ENCODE assay signal across 27 cellular contexts in the genomic region with DNA sequence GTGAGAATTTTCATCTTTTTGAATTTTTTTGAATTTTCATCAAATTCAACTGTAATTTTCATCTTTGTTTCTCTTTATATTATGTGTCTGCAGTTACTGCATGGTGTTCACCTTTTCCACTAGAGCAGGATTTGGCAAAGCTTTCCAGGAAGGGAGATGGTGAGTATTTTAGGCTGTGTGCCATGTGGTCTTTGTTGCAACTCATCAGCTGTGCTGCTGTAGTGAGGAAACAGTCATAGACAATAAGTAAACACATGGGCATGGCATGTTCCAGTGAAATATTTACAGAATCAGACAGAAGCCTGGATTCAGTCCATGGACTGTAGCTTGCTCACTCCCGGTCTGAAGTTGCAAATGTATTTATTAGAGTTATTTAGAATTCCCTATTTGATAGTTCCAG.
A peak's percentile ranks its signal among the peaks of the same experiment; 100 is the strongest.
DNase-seq lines count a peak whose midpoint lies in the region; ATAC-seq lines count a peak whose summit lies in the region.
"Had no signal": no experiment of that assay in that cellular context is flagged by ENCODE, and none has a peak within 500 bp of the region (broad histone marks: within the 10 kb centered on the region; RNA-seq: fewer than 3 reads in every experiment).

No MANE protein-coding gene starts in this region.

- DNase-seq in H4 (ENCODE audit: low spot score): peak; percentile 14
- peak; percentile 59 for DNase-seq in NCI-H2029 treated with DMSO at 0.1 percent for 48 hours (lab: John Stamatoyannopoulos, UW)
- peak; percentile 79 for DNase-seq in epithelial cell of prostate (ENCODE audit: low read depth, low spot score)
- DNase-seq in lung microvascular endothelial cell (ENCODE audit: low read depth in 2 of 2): peak; percentile 54 to 64
- no peak for DNase-seq in cerebellum (ENCODE audit: low spot score)
- DNase-seq in NCI-H446 treated with DMSO at 0.1 percent for 48 hours (lab: John Stamatoyannopoulos, UW): no peak
- DNase-seq in mesendoderm: no peak
- DNase-seq: activated CD4-positive, alpha-beta T cell treated with anti-CD3 and anti-CD28 coated beads, Interleukin-2, amount 50 U/mL, for 1 hour; activated CD8-positive, alpha-beta memory T cell treated with anti-CD3 and anti-CD28 coated beads, Interleukin-2, amount 50 U/mL, for 4 hours; aorta; effector CD8-positive, alpha-beta T cell; EL; GOT3; head of caudate nucleus; left cardiac atrium; MM.1S; NCI-H1694; NCI-H446; pancreas; SK-N-SH; stimulated activated CD8-positive, alpha-beta memory T cell treated with anti-CD3 and anti-CD28 coated beads, Interleukin-4, amount 100 ng/mL, for 48 hours; T-helper 2 cell had no signal

- no peak overlapping the region for H3K18ac ChIP-seq in mesendoderm (ENCODE audit: low read length)

- H3K9ac ChIP-seq in mesendoderm (ENCODE audit: low read length): no peak overlapping the region
- H3K9ac ChIP-seq: SK-N-SH had no signal

- no peak overlapping the region for H3K56ac ChIP-seq in mesendoderm (ENCODE audit: low read length)

- no peak overlapping the region for H3K23ac ChIP-seq in mesendoderm (ENCODE audit: low read length)

- no peaks in the 10 kb centered on the region for H3K27me3 ChIP-seq in mesendoderm (ENCODE audit: insufficient read depth, low read length, poor library complexity)
- H3K27me3 ChIP-seq: pancreas had no signal

- H3K36me3 ChIP-seq in mesendoderm (ENCODE audit: control insufficient read depth, insufficient read depth, low read length): no peaks in the 10 kb centered on the region
- H3K36me3 ChIP-seq: pancreas had no signal

- H2BK5ac ChIP-seq in mesendoderm (ENCODE audit: low read length): no peak overlapping the region

- no peaks in the 10 kb centered on the region for H3K4me1 ChIP-seq in mesendoderm (ENCODE audit: control insufficient read depth, low read depth, low read length)
- H3K4me1 ChIP-seq: pancreas had no signal

- WGBS in mesendoderm (ENCODE audit: extremely low coverage, insufficient coverage, low lambda C conversion rate): no CpG with 5 or more reads among the region's 1 CpG

- no peak overlapping the region for H3K27ac ChIP-seq in epithelial cell of prostate
- H3K27ac ChIP-seq in mesendoderm (ENCODE audit: low read depth, low read length): no peak overlapping the region
- H3K27ac ChIP-seq: pancreas had no signal

- H4K5ac ChIP-seq in mesendoderm (ENCODE audit: low read length): no peak overlapping the region

- H3K4me3 ChIP-seq in mesendoderm (ENCODE audit: low read length): no peak overlapping the region
- H3K4me3 ChIP-seq: pancreas had no signal

- H4K8ac ChIP-seq in mesendoderm (ENCODE audit: low read depth, low read length): no peak overlapping the region

- no peak overlapping the region for H2BK120ac ChIP-seq in mesendoderm (ENCODE audit: low read depth, low read length)

- no peaks in the 10 kb centered on the region for H3K79me2 ChIP-seq in mesendoderm (ENCODE audit: control insufficient read depth, insufficient read depth, low read length)

- H2AK5ac ChIP-seq in mesendoderm (ENCODE audit: low read length): no peak overlapping the region

- no peak overlapping the region for H3K4ac ChIP-seq in mesendoderm (ENCODE audit: low read depth, low read length)

- no peak overlapping the region for H3K4me2 ChIP-seq in mesendoderm (ENCODE audit: low read length)
- H3K4me2 ChIP-seq: SK-N-SH had no signal

- no peak for ATAC-seq in HG02798 (IDR thresholded peaks at IDR 0.05; ENCODE audit: poor library complexity, unreplicated experiment)
- ATAC-seq: activated naive CD4-positive, alpha-beta T cell treated with anti-CD3 and anti-CD28 coated beads, Interleukin-2, amount 50 U/mL, for 72 hours; activated T-helper 17 cell treated with anti-CD3 and anti-CD28 coated beads, Interleukin-2, amount 50 U/mL, for 72 hours; left cardiac atrium; natural killer cell treated with Interleukin-12 subunit alpha and Interleukin-12 subunit beta and Interleukin-15 and Interleukin-18, amount 100 ng/mL, for 72 hours; sciatic nerve had no signal

- H3K79me1 ChIP-seq in mesendoderm (ENCODE audit: low read length): no peaks in the 10 kb centered on the region

- H2BK15ac ChIP-seq in mesendoderm (replicated peaks; ENCODE audit: low read depth): no peak overlapping the region

Comparison
In these comparisons a context has a peak if more than half of its experiments do, and no peak if none do; other contexts are left out.
1. DNase-seq: peak in H4 (single experiment), NCI-H2029 treated with DMSO at 0.1 percent for 48 hours (single experiment), epithelial cell of prostate (single experiment) and lung microvascular endothelial cell (2 of 2); none in cerebellum (single experiment), NCI-H446 treated with DMSO at 0.1 percent for 48 hours (single experiment) and mesendoderm (single experiment).